3 cellular contexts compared by ENCODE assay signal in genomic region chrX:141982296-141982695, GRCh38.
"Had no signal": no experiment of that assay in that cellular context is flagged by ENCODE, and none has a peak within 500 bp of the region (broad histone marks: within the 10 kb centered on the region; RNA-seq: fewer than 3 reads in every experiment).

No MANE protein-coding gene starts in this region.

- H3K4me3 ChIP-seq: GM12878 had no signal

- ATAC-seq: GM12878 had no signal

- DNase-seq: GDM1, GF-D8 had no signal
